19 cellular contexts compared by ENCODE assay signal in the genomic region with DNA sequence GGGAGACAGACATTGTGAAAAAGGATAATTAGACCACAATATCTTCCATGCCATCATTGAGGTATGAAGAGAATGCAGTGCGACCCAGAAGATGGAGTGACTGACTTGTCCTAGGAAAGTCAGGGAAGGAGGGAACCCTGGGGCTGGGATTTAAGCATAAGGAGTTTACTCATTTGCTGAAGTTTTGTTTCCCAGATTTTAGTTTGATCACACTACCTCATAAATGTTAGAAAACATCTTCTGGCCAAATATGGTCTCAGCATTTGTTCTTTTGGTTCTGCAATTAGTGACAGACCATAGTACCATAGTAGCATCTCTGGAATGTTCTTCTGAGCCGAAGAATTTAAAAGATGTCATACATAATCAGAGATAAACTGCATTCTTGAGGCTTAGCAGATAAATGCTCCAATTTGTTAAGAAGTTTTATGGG.
DNase-seq lines count a peak whose midpoint lies in the region; FAIRE-seq and TF ChIP-seq lines count a peak whose summit lies in the region.
"Had no signal": no experiment of that assay in that cellular context is flagged by ENCODE, and none has a peak within 500 bp of the region (broad histone marks: within the 10 kb centered on the region; RNA-seq: fewer than 3 reads in every experiment).

No MANE protein-coding gene starts in this region.

- TF ChIP-seq CTCF in nephron (IDR thresholded peaks at IDR 0.05; ENCODE audit: unreplicated experiment in 3 of 3), result no peak

- H3K27me3 Mint-ChIP-seq in nephron (ENCODE audit: low read depth), result no peaks in the 10 kb centered on the region
- H3K27me3 Mint-ChIP-seq: B cell; central memory CD8-positive, alpha-beta T cell; stimulated activated naive B cell treated with anti-CD40 and anti-IgM and Interleukin-4, amounts not matched to agents 10 μg/mL and 1 μg/mL and 100 μg/mL, for 72 hours had no signal

- FAIRE-seq in RCC 7860 (lab: Jason Lieb, UNC), result no peak
- FAIRE-seq: endothelial cell of umbilical vein had no signal

- peak overlapping the region; percentile 38 to 48 (median 39) for H3K27ac Mint-ChIP-seq in nephron
- H3K27ac Mint-ChIP-seq: B cell; stimulated activated naive B cell treated with anti-CD40 and anti-IgM and Interleukin-4, amounts not matched to agents 10 μg/mL and 1 μg/mL and 100 μg/mL, for 72 hours had no signal

- peaks cover 67% of the 10 kb centered on the region for H3K4me1 Mint-ChIP-seq in nephron
- H3K4me1 Mint-ChIP-seq: B cell; central memory CD8-positive, alpha-beta T cell had no signal

- DNase-seq in AG08395 (ENCODE audit: low spot score), result peak; percentile 63
- DNase-seq in RCC 7860 (ENCODE audit: low spot score), result peak; percentile 29
- DNase-seq in fibroblast of gingiva (ENCODE audit: low read depth), result peak; percentile 82
- DNase-seq in medulla oblongata (ENCODE audit: extremely low spot score), result no peak
- DNase-seq in DMS153 (lab: John Stamatoyannopoulos, UW), result no peak
- DNase-seq in NCI-H2029 treated with DMSO at 0.1 percent for 48 hours (lab: John Stamatoyannopoulos, UW), result no peak
- DNase-seq in GOT3 (lab: John Stamatoyannopoulos, UW), result no peak
- DNase-seq: activated CD4-positive, CD25-positive, alpha-beta regulatory T cell; activated CD8-positive, alpha-beta memory T cell treated with anti-CD3 and anti-CD28 coated beads, Interleukin-2, amount 50 U/mL, for 4 hours; activated naive CD4-positive, alpha-beta T cell treated with anti-CD3 and anti-CD28 coated beads, Interleukin-2, amount 50 U/mL, for 16 hours; DMS 273 treated with DMSO at 0.1 percent for 48 hours; NCI-H187 treated with DMSO at 0.1 percent for 48 hours; Peyer's patch; stimulated activated naive B cell treated with anti-CD40 and anti-IgM and Interleukin-4, amounts not matched to agents 10 μg/mL and 1 μg/mL and 100 μg/mL, for 72 hours; upper lobe of right lung had no signal

- no peak overlapping the region for H3K4me3 Mint-ChIP-seq in nephron
- H3K4me3 Mint-ChIP-seq: B cell; central memory CD8-positive, alpha-beta T cell; stimulated activated naive B cell treated with anti-CD40 and anti-IgM and Interleukin-4, amounts not matched to agents 10 μg/mL and 1 μg/mL and 100 μg/mL, for 72 hours had no signal

- no peaks in the 10 kb centered on the region for H3K36me3 Mint-ChIP-seq in nephron (ENCODE audit: low read depth)

- no peaks in the 10 kb centered on the region for H3K9me3 Mint-ChIP-seq in nephron
- H3K9me3 Mint-ChIP-seq: central memory CD8-positive, alpha-beta T cell; stimulated activated naive B cell treated with anti-CD40 and anti-IgM and Interleukin-4, amounts not matched to agents 10 μg/mL and 1 μg/mL and 100 μg/mL, for 72 hours had no signal

Comparison
In these comparisons a context has a peak if more than half of its experiments do, and no peak if none do; other contexts are left out.
1. DNase-seq: peak in AG08395 (single experiment), RCC 7860 (single experiment) and fibroblast of gingiva (single experiment); none in medulla oblongata (single experiment), DMS153 (single experiment), NCI-H2029 treated with DMSO at 0.1 percent for 48 hours (single experiment) and GOT3 (single experiment).